In the genomic region with DNA sequence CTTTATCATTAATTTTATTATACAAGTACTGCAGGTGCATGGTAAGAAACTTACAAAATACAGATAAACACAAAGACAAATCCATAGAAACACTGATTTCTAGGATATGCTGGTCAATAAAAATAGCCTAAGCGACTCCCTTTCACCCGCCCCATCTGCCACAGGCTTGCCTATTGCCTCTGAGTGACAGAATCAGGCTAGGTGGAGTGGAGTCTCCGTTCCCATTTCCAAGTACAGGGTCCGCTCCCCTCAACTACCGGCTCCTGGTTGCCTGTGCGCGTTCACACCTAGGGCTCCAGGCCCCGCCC, we compare ENCODE assay signal across 8 cellular contexts. TPM values are rescaled to one million over a fixed set of nuclear protein-coding genes. Genes with fewer than 3 reads are reported as not detected.
DNase-seq lines count a peak whose midpoint lies in the region; ATAC-seq and TF ChIP-seq lines count a peak whose summit lies in the region.

No MANE protein-coding gene starts in this region.

- H3K27me3 ChIP-seq in CD4-positive, alpha-beta memory T cell (ENCODE audit: insufficient read depth, low read length) = no peaks in the 10 kb centered on the region
- no peaks in the 10 kb centered on the region for H3K27me3 ChIP-seq in NT2/D1 (ENCODE audit: insufficient read depth, insufficient read length)
- H3K27me3 ChIP-seq in endodermal cell (ENCODE audit: control insufficient read depth, insufficient read depth, low read length, poor library complexity, severe bottlenecking) = no peaks in the 10 kb centered on the region
- H3K27me3 ChIP-seq in neutrophil = no peaks in the 10 kb centered on the region

- CTCF ChIA-PET in CD4-positive, alpha-beta memory T cell (lab: Charles Lee; ENCODE audit: partially characterized antibody) = interaction anchor here (1.3 to 2.6 kb wide), 6 partner anchors 14 to 273 kb away, joined by 4 to 17 read pairs (median 8); no protein-coding TSS in a partner anchor

- H3K27ac Mint-ChIP-seq in CD4-positive, alpha-beta memory T cell = peak overlapping the region; percentile 94 to 99 (median 98)
- H3K27ac Mint-ChIP-seq in endodermal cell = no peak overlapping the region

- peak overlapping the region; percentile 92 to 98 (median 95) for H3K4me3 Mint-ChIP-seq in CD4-positive, alpha-beta memory T cell
- peak overlapping the region; percentile 95 for H3K4me3 Mint-ChIP-seq in endodermal cell

- intact Hi-C loops in CD4-positive, alpha-beta memory T cell (cut with micrococcal nuclease) = loop anchor here (1.0 to 5.0 kb wide), 3 partner anchors 140 to 273 kb away; partner anchors contain the start of genes ADI1 and RPS7

- H3K36me3 Mint-ChIP-seq in CD4-positive, alpha-beta memory T cell = peaks cover 5 to 29% of the 10 kb centered on the region in 2 donors
- peaks cover 23% of the 10 kb centered on the region for H3K36me3 Mint-ChIP-seq in endodermal cell (ENCODE audit: low read depth)

- POLR2A ChIA-PET in CD4-positive, alpha-beta memory T cell (lab: Charles Lee; ENCODE audit: partially characterized antibody) = interaction anchor here (0.6 to 4.1 kb wide), 7 partner anchors 41 to 274 kb away, joined by 3 to 33 read pairs (median 4); partner anchors contain the start of genes ADI1, RNASEH1 and RPS7

- H3K4me1 ChIP-seq in CD4-positive, alpha-beta memory T cell (ENCODE audit: insufficient read depth, low read length) = peaks cover 40% of the 10 kb centered on the region
- H3K4me1 ChIP-seq in NT2/D1 (ENCODE audit: insufficient read depth, insufficient read length) (peaks cover 5% of the 10 kb centered on the region), endodermal cell (ENCODE audit: control insufficient read depth, insufficient read depth, low read length) (peaks cover 4% of the 10 kb centered on the region), neutrophil (ENCODE audit: control insufficient read depth in 1 of 2, insufficient read depth in 1 of 2, low read depth in 1 of 2, low read length in 1 of 2) (peaks cover 36 to 41% of the 10 kb centered on the region in 2 experiments)

- H3K36me3 ChIP-seq in CD4-positive, alpha-beta memory T cell (ENCODE audit: insufficient read depth, low read length) = no peaks in the 10 kb centered on the region
- H3K36me3 ChIP-seq in NT2/D1 (ENCODE audit: insufficient read depth, insufficient read length, low read length) (peaks cover 22% of the 10 kb centered on the region), endodermal cell (ENCODE audit: control insufficient read depth, insufficient read depth, low read length) (peaks cover 20% of the 10 kb centered on the region), neutrophil (peaks cover 10% of the 10 kb centered on the region)

- DNase-seq in CD4-positive, alpha-beta memory T cell = no peak
- DNase-seq in NT2/D1 (ENCODE audit: low read depth, low spot score) = no peak
- no peak for DNase-seq in endodermal cell
- no peak for DNase-seq in kidney glomerular epithelial cell (lab: John Stamatoyannopoulos, UW)

- H3K9me3 ChIP-seq in CD4-positive, alpha-beta memory T cell (ENCODE audit: control insufficient read depth in 1 of 2, low read length in 2 of 2) = no peaks in the 10 kb centered on the region
- H3K9me3 ChIP-seq in NT2/D1 (ENCODE audit: insufficient read depth, low read length) (no peaks in the 10 kb centered on the region), endodermal cell (ENCODE audit: control insufficient read depth, low read length) (no peaks in the 10 kb centered on the region), neutrophil (no peaks in the 10 kb centered on the region)

- no peaks in the 10 kb centered on the region for H3K27me3 Mint-ChIP-seq in CD4-positive, alpha-beta memory T cell
- H3K27me3 Mint-ChIP-seq in endodermal cell (ENCODE audit: insufficient read depth) = no peaks in the 10 kb centered on the region

- H3K9me3 Mint-ChIP-seq in CD4-positive, alpha-beta memory T cell = peaks cover 0 to 3% (median 0%) of the 10 kb centered on the region in 8 donors
- peaks cover 16% of the 10 kb centered on the region for H3K9me3 Mint-ChIP-seq in endodermal cell

- H3K4me3 ChIP-seq in CD4-positive, alpha-beta memory T cell (ENCODE audit: low read length in 2 of 2) = peak overlapping the region; percentile 80 to 90
- peak overlapping the region; percentile 92 for H3K4me3 ChIP-seq in NT2/D1 (ENCODE audit: insufficient read length, low read depth)
- peak overlapping the region; percentile 95 for H3K4me3 ChIP-seq in endodermal cell (ENCODE audit: low read length)
- H3K4me3 ChIP-seq in neutrophil (ENCODE audit: low read depth in 1 of 2, low read length in 1 of 2) = peak overlapping the region; percentile 88 to 92

- no peak for ATAC-seq in GM19351 (IDR thresholded peaks at IDR 0.05; ENCODE audit: unreplicated experiment)
- ATAC-seq in GM21576 (IDR thresholded peaks at IDR 0.05; ENCODE audit: unreplicated experiment) = no peak
- no peak for ATAC-seq in HG02970 (IDR thresholded peaks at IDR 0.05; ENCODE audit: low FRiP score, unreplicated experiment)

- peak overlapping the region; percentile 80 for H3K9ac ChIP-seq in NT2/D1 (ENCODE audit: insufficient read length, low read depth)
- no peak overlapping the region for H3K9ac ChIP-seq in endodermal cell (ENCODE audit: extremely low read depth, low read length, poor library complexity, severe bottlenecking)

- peaks cover 27 to 60% (median 45%) of the 10 kb centered on the region in 4 donors for H3K4me1 Mint-ChIP-seq in CD4-positive, alpha-beta memory T cell
- H3K4me1 Mint-ChIP-seq in endodermal cell = peaks cover 14% of the 10 kb centered on the region

- peak overlapping the region; percentile 86 for H3K27ac ChIP-seq in CD4-positive, alpha-beta memory T cell (ENCODE audit: low read depth, low read length)
- no peak overlapping the region for H3K27ac ChIP-seq in endodermal cell (ENCODE audit: low read depth, low read length)
- H3K27ac ChIP-seq in neutrophil = peak overlapping the region; percentile 92

- TF ChIP-seq CTCF in endodermal cell (conservative IDR thresholded peaks at IDR 0.05) (no peak), neutrophil (IDR thresholded peaks at IDR 0.05) (no peak)

- 0 to 9% methylated on average over 1 to 8 of the region's 8 CpGs for WGBS in endodermal cell (ENCODE audit: insufficient coverage in 1 of 2, insufficient read length in 1 of 2), 2 experiments

RNA-seq across cellular contexts. Expression of gene TRAPPC12, which starts 0.2 kb away (rescaled TPM):
- total RNA-seq in CD4-positive, alpha-beta memory T cell = 100 to 1,000 TPM; 134 to 137 TPM
- polyA plus RNA-seq in CD4-positive, alpha-beta memory T cell = 10 to 100 TPM; 18.0 to 55.5 TPM
- total RNA-seq in endodermal cell = 100 to 1,000 TPM in 1 of 2 donors, 10 to 100 TPM in 1; 98.2 to 103 TPM
- 61.9 TPM for polyA plus RNA-seq in endodermal cell (2013, experiment 1 of 2)
- 59.2 TPM for polyA plus RNA-seq in endodermal cell (2013, experiment 2 of 2)

RNA-seq across cellular contexts. Expression of gene EIPR1, which starts 1.7 kb away (rescaled TPM):
- 10 to 100 TPM; 18.2 to 20.4 TPM for total RNA-seq in CD4-positive, alpha-beta memory T cell
- 10 to 100 TPM; 31.9 to 48.0 TPM for polyA plus RNA-seq in CD4-positive, alpha-beta memory T cell
- total RNA-seq in endodermal cell = 10 to 100 TPM; 30.1 to 36.8 TPM
- polyA plus RNA-seq in endodermal cell (2013, experiment 1 of 2) = 32.7 TPM
- 29.4 TPM for polyA plus RNA-seq in endodermal cell (2013, experiment 2 of 2)
